Comparison of ENCODE assay signal across 19 cellular contexts in the genomic region with DNA sequence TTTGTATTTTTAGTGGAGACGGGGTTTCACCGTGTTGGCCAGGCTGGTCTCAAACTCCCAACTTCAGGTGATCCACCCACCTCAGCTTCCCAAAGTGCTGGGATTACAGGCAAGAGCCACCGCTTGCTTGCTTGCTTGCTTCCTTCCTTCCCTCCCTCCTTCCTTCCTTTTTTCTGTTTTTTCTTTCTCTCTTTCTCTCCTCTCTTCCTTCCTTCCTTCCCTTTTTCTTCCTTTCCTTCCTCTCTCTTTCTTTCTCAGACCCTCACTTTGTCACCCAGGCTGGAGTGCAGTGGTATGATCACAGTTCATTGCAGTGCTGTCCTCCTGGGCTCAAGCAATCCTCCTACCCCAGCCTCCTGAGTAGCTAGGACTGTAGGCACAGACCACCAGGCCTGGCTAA. TPM values are rescaled to one million over a fixed set of nuclear protein-coding genes. Genes with fewer than 3 reads are reported as not detected.
"Had no signal": no experiment of that assay in that cellular context is flagged by ENCODE, and none has a peak within 500 bp of the region (broad histone marks: within the 10 kb centered on the region; RNA-seq: fewer than 3 reads in every experiment).

No MANE protein-coding gene starts in this region.

RNA-seq across cellular contexts. Expression of gene EPO, which starts 19.2 kb away (rescaled TPM):
- total RNA-seq: naive thymus-derived CD8-positive, alpha-beta T cell; natural killer cell treated with Interleukin-12 subunit alpha and Interleukin-12 subunit beta and Interleukin-15 and Interleukin-18, amount 100 ng/mL, for 72 hours; occipital lobe; osteoblast; pulmonary artery endothelial cell; right atrium auricular region; sciatic nerve; smooth muscle cell; stomach; subcutaneous adipose tissue; temporal lobe; thoracic aorta; thyroid gland; vagina had no signal
- polyA plus RNA-seq: naive thymus-derived CD8-positive, alpha-beta T cell; smooth muscle cell; stomach had no signal

RNA-seq across cellular contexts. Expression of gene ZAN, which starts 32.3 kb away (rescaled TPM):
- total RNA-seq: naive thymus-derived CD8-positive, alpha-beta T cell; natural killer cell treated with Interleukin-12 subunit alpha and Interleukin-12 subunit beta and Interleukin-15 and Interleukin-18, amount 100 ng/mL, for 72 hours; occipital lobe; osteoblast; ovary; pulmonary artery endothelial cell; right atrium auricular region; sciatic nerve; smooth muscle cell; spleen; stomach; subcutaneous adipose tissue; temporal lobe; thoracic aorta; tibial nerve; upper lobe of left lung; ureter; vagina had no signal
- polyA plus RNA-seq: ovary, smooth muscle cell, stomach had no signal
